ENCODE assay signal across 18 cellular contexts in the genomic region with DNA sequence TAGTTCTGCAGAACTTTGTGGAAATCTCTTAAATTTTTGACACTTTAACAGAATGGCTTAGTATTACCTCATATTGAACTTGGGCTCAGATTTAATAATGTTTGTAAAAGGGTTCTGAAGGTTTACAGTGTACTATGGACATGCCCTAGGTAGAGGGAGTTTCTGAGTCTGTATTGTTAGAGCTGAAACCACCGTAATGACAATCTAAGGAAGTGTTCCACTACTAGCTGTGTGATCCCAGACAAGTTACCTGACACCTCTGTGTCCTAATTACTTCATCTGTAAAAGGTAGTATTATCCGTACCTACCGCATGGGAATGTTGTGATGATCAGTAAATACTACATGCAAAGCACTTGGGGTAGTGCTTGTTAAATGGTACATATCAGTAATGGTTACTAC.
DNase-seq lines count a peak whose midpoint lies in the region; ATAC-seq, FAIRE-seq and TF ChIP-seq lines count a peak whose summit lies in the region.
"Had no signal": no experiment of that assay in that cellular context is flagged by ENCODE, and none has a peak within 500 bp of the region (broad histone marks: within the 10 kb centered on the region; RNA-seq: fewer than 3 reads in every experiment).

No MANE protein-coding gene starts in this region.

- H3K27ac Mint-ChIP-seq in T-cell (peak overlapping the region; percentile 20 to 25), endothelial cell (ENCODE audit: unreplicated experiment) (peak overlapping the region; percentile 50)
- H3K27ac Mint-ChIP-seq in naive thymus-derived CD8-positive, alpha-beta T cell: peak overlapping the region in 6 of 10 donors; percentile 16 to 69 (median 36)

- peak; percentile 74 for FAIRE-seq in GM12892 (lab: Jason Lieb, UNC)

- no peak for DNase-seq in GM12892 (ENCODE audit: insufficient read length)
- no peak for DNase-seq in T-cell
- DNase-seq in endothelial cell (ENCODE audit: low spot score): no peak
- no peak for DNase-seq in naive thymus-derived CD8-positive, alpha-beta T cell
- no peak for DNase-seq in DMS 273 (lab: John Stamatoyannopoulos, UW; ENCODE audit: unreplicated experiment)
- no peak for DNase-seq in ureter (ENCODE audit: low spot score)
- DNase-seq: ACHN; CD8-positive, alpha-beta memory T cell; DMS 273 treated with DMSO at 0.1 percent for 48 hours; HCEC 1CT; IMR-90; NCI-H1417; NCI-H2029 treated with DMSO at 0.1 percent for 48 hours; NCI-H510A; NCI-H82; Peyer's patch; SHP77 had no signal

- TF ChIP-seq POLR2A in GM12892 (IDR thresholded peaks at IDR 0.05; ENCODE audit: low read depth, low read length): no peak

- H3K36me3 Mint-ChIP-seq in T-cell (peaks cover 52% of the 10 kb centered on the region), endothelial cell (ENCODE audit: low read depth, unreplicated experiment) (peaks cover 1% of the 10 kb centered on the region)
- H3K36me3 Mint-ChIP-seq in naive thymus-derived CD8-positive, alpha-beta T cell: peaks cover 0 to 59% (median 12%) of the 10 kb centered on the region in 3 donors

- H3K4me3 Mint-ChIP-seq in T-cell (no peak overlapping the region), endothelial cell (ENCODE audit: unreplicated experiment) (no peak overlapping the region)
- peak overlapping the region in 4 of 10 donors; percentile 1 to 67 (median 14) for H3K4me3 Mint-ChIP-seq in naive thymus-derived CD8-positive, alpha-beta T cell
- H3K4me3 Mint-ChIP-seq: CD8-positive, alpha-beta memory T cell had no signal

- TF ChIP-seq CTCF in endothelial cell (IDR thresholded peaks at IDR 0.05; ENCODE audit: unreplicated experiment): no peak

- ATAC-seq in T-cell (replicated peaks in 1 of 4) (no peak), GM21381 (IDR thresholded peaks at IDR 0.05; ENCODE audit: unreplicated experiment) (no peak)
- ATAC-seq in naive thymus-derived CD8-positive, alpha-beta T cell: no peak

- peaks cover 35 to 54% (median 45%) of the 10 kb centered on the region in 3 donors for H3K4me1 Mint-ChIP-seq in T-cell
- H3K4me1 Mint-ChIP-seq in endothelial cell (ENCODE audit: unreplicated experiment): peaks cover 17% of the 10 kb centered on the region
- peaks cover 19 to 45% (median 31%) of the 10 kb centered on the region in 4 donors for H3K4me1 Mint-ChIP-seq in naive thymus-derived CD8-positive, alpha-beta T cell

- POLR2A ChIA-PET in T-cell (lab: Charles Lee): no interaction called here
- POLR2A ChIA-PET in naive thymus-derived CD8-positive, alpha-beta T cell (lab: Charles Lee): interaction anchor here (0.5 kb wide), 1 partner anchor 231 kb away, joined by 5 read pairs; no protein-coding TSS in a partner anchor

- CTCF ChIA-PET in T-cell (lab: Charles Lee): no interaction called here

- no peaks in the 10 kb centered on the region for H3K9me3 Mint-ChIP-seq in T-cell
- no peaks in the 10 kb centered on the region for H3K9me3 Mint-ChIP-seq in endothelial cell (ENCODE audit: unreplicated experiment)
- no peaks in the 10 kb centered on the region for H3K9me3 Mint-ChIP-seq in naive thymus-derived CD8-positive, alpha-beta T cell

- H3K27me3 Mint-ChIP-seq in T-cell (no peaks in the 10 kb centered on the region), endothelial cell (ENCODE audit: unreplicated experiment) (no peaks in the 10 kb centered on the region)
- H3K27me3 Mint-ChIP-seq in naive thymus-derived CD8-positive, alpha-beta T cell: no peaks in the 10 kb centered on the region
- H3K27me3 Mint-ChIP-seq: CD8-positive, alpha-beta memory T cell had no signal
